In genomic region chr15:56916825-56917477, GRCh38 we compare ENCODE assay signal across 10 cellular contexts. TPM values are rescaled to one million over a fixed set of nuclear protein-coding genes. Genes with fewer than 3 reads are reported as not detected.
DNase-seq lines count a peak whose midpoint lies in the region; ATAC-seq, FAIRE-seq and TF ChIP-seq lines count a peak whose summit lies in the region.
"Had no signal": no experiment of that assay in that cellular context is flagged by ENCODE, and none has a peak within 500 bp of the region (broad histone marks: within the 10 kb centered on the region; RNA-seq: fewer than 3 reads in every experiment).

No MANE protein-coding gene starts in this region.

- TF ChIP-seq POLR2A in H1 (IDR thresholded peaks at IDR 0.05; ENCODE audit: control extremely low read depth in 1 of 2, low read depth in 2 of 2, low read length in 2 of 2) = no peak

- H4K8ac ChIP-seq in H1 (ENCODE audit: extremely low read depth, insufficient read depth, low read length) (no peak overlapping the region), neuronal stem cell (ENCODE audit: low read depth, low read length) (no peak overlapping the region)

- no peak overlapping the region for H2BK20ac ChIP-seq in H1 (ENCODE audit: low read length)

- TF ChIP-seq EP300 in H1 (IDR thresholded peaks at IDR 0.05; ENCODE audit: borderline replicate concordance in 1 of 2, low read depth in 2 of 2, low read length in 2 of 2) = no peak

- no peak for DNase-seq in CD4-positive, alpha-beta memory T cell
- peak; percentile 15 for DNase-seq in NCI-H69 (lab: John Stamatoyannopoulos, UW)
- no peak for DNase-seq in H1 (ENCODE audit: low read depth in 1 of 2, low spot score in 2 of 2)
- no peak for DNase-seq in neuronal stem cell (ENCODE audit: low spot score)
- DNase-seq in dedifferentiated amniotic fluid mesenchymal stem cell (ENCODE audit: extremely low spot score) = no peak
- DNase-seq in SKM-1 (lab: John Stamatoyannopoulos, UW; ENCODE audit: unreplicated experiment) = no peak

- no peak overlapping the region for H3K23ac ChIP-seq in H1 (ENCODE audit: insufficient read length)
- H3K23ac ChIP-seq in neuronal stem cell (ENCODE audit: low read depth, low read length, poor library complexity) = no peak overlapping the region

- H2BK5ac ChIP-seq in H1 (ENCODE audit: low read depth, low read length) (no peak overlapping the region), neuronal stem cell (ENCODE audit: low read length) (no peak overlapping the region)

- POLR2A ChIA-PET in CD4-positive, alpha-beta memory T cell (lab: Charles Lee; ENCODE audit: partially characterized antibody) = no interaction called here
- POLR2A ChIA-PET in H1 (lab: Charles Lee; ENCODE audit: partially characterized antibody) = interaction anchor here (1.5 to 4.1 kb wide), 3 partner anchors 11 to 30 kb away, joined by 6 to 69 read pairs (median 53); no protein-coding TSS in a partner anchor

- no peak overlapping the region for H3K56ac ChIP-seq in H1 (replicated peaks; ENCODE audit: insufficient read length, low read depth, low read length)

- intact Hi-C loops in CD4-positive, alpha-beta memory T cell (cut with micrococcal nuclease) = loop anchor here (5.0 kb wide), 2 partner anchors 220 to 295 kb away; no protein-coding TSS in a partner anchor

- H2BK15ac ChIP-seq in H1 (ENCODE audit: low read length) = no peak overlapping the region
- H2BK15ac ChIP-seq in neuronal stem cell (ENCODE audit: low read length) = no peak overlapping the region

- H3K4me3 ChIP-seq in CD4-positive, alpha-beta memory T cell (ENCODE audit: low read length in 2 of 2) = peak overlapping the region in 1 of 2 donors; percentile 80
- H3K4me3 ChIP-seq in H1 (ENCODE audit: extremely low read depth in 1 of 4, insufficient read depth in 2 of 4, low read depth in 3 of 4, low read length in 4 of 4) = peak overlapping the region; percentile 84 to 96 (median 92); a peak in 7 of 8 replicates
- H3K4me3 ChIP-seq in neuronal stem cell (ENCODE audit: low read length in 2 of 2) = no peak overlapping the region

- no peaks in the 10 kb centered on the region for H3K36me3 ChIP-seq in CD4-positive, alpha-beta memory T cell (ENCODE audit: insufficient read depth, low read length)
- H3K36me3 ChIP-seq in H1 (ENCODE audit: control insufficient read depth in 2 of 4, insufficient read depth in 4 of 4, low read length in 3 of 4) (peaks cover 0 to 11% (median 0%) of the 10 kb centered on the region in 4 experiments; a peak in 2 of 8 replicates), neuronal stem cell (replicated peaks in 1 of 2; ENCODE audit: control insufficient read depth in 2 of 2, insufficient read depth in 2 of 2, low read length in 2 of 2) (peaks cover 0 to 20% of the 10 kb centered on the region in 2 donors)

- H3K14ac ChIP-seq in H1 (ENCODE audit: insufficient read length) (no peak overlapping the region), neuronal stem cell (ENCODE audit: low read length) (no peak overlapping the region)

- H4K20me1 ChIP-seq in H1 (replicated peaks in 1 of 2; ENCODE audit: control insufficient read depth in 1 of 2, insufficient read depth in 2 of 2, low read length in 2 of 2) = no peaks in the 10 kb centered on the region

- H3K79me2 ChIP-seq in H1 (ENCODE audit: control insufficient read depth in 1 of 2, insufficient read depth in 2 of 2, low read length in 2 of 2) = peaks cover 0 to 24% of the 10 kb centered on the region in 2 experiments; a peak in 2 of 4 replicates

- H3K9me3 Mint-ChIP-seq in CD4-positive, alpha-beta memory T cell = no peaks in the 10 kb centered on the region
- H3K9me3 Mint-ChIP-seq: activated naive CD4-positive, alpha-beta T cell treated with anti-CD3 and anti-CD28 coated beads, Interleukin-2, amount 50 U/mL, for 72 hours had no signal

- no peak overlapping the region for H3K4ac ChIP-seq in H1 (replicated peaks; ENCODE audit: insufficient read length, low read depth, low read length)
- peak overlapping the region; percentile 10 for H3K4ac ChIP-seq in neuronal stem cell (ENCODE audit: low read length)

- H3K27me3 ChIP-seq in CD4-positive, alpha-beta memory T cell (ENCODE audit: insufficient read depth, low read length) = no peaks in the 10 kb centered on the region
- H3K27me3 ChIP-seq in H1 (replicated peaks in 1 of 4; ENCODE audit: control insufficient read depth in 3 of 4, extremely low read depth in 1 of 4, insufficient read depth in 3 of 4, low read length in 3 of 4) (peaks cover 0 to 3% (median 0%) of the 10 kb centered on the region in 4 experiments; a peak in 3 of 7 replicates), neuronal stem cell (ENCODE audit: control insufficient read depth in 3 of 3, insufficient read depth in 3 of 3, low read depth in 1 of 3, low read length in 3 of 3) (no peaks in the 10 kb centered on the region)

- H3K9ac ChIP-seq in H1 (replicated peaks in 1 of 4; ENCODE audit: extremely low read depth in 1 of 4, low read depth in 3 of 4, low read length in 3 of 4) (no peak overlapping the region), neuronal stem cell (ENCODE audit: low read depth, low read length, poor library complexity) (no peak overlapping the region)

- peaks cover 29% of the 10 kb centered on the region for H3K4me1 ChIP-seq in CD4-positive, alpha-beta memory T cell (ENCODE audit: insufficient read depth, low read length)
- H3K4me1 ChIP-seq in H1 (replicated peaks in 1 of 4; ENCODE audit: control insufficient read depth in 3 of 4, insufficient read depth in 4 of 4, low read length in 3 of 4) (peaks cover 2 to 6% (median 4%) of the 10 kb centered on the region in 4 experiments; a peak in 6 of 7 replicates), neuronal stem cell (ENCODE audit: control insufficient read depth in 2 of 2, insufficient read depth in 1 of 2, low read depth in 1 of 2, low read length in 2 of 2) (peaks cover 5 to 7% of the 10 kb centered on the region in 2 donors)

- peak overlapping the region; percentile 80 to 90 (median 86) for H3K4me3 Mint-ChIP-seq in CD4-positive, alpha-beta memory T cell

- no peaks in the 10 kb centered on the region for H3K27me3 Mint-ChIP-seq in CD4-positive, alpha-beta memory T cell

- CTCF ChIA-PET in CD4-positive, alpha-beta memory T cell (lab: Charles Lee; ENCODE audit: partially characterized antibody) = interaction anchor here (1.9 to 2.7 kb wide), 3 partner anchors 13 to 296 kb away, joined by 7 to 15 read pairs (median 11); no protein-coding TSS in a partner anchor
- CTCF ChIA-PET in H1 (lab: Charles Lee; ENCODE audit: partially characterized antibody) = interaction anchor here (0.9 to 1.4 kb wide), 3 partner anchors 10 to 427 kb away, joined by 3 to 10 read pairs (median 3); no protein-coding TSS in a partner anchor

- peak overlapping the region; percentile 79 for H3K27ac ChIP-seq in CD4-positive, alpha-beta memory T cell (ENCODE audit: low read depth, low read length)
- no peak overlapping the region for H3K27ac ChIP-seq in H1 (ENCODE audit: low read depth, low read length)
- H3K27ac ChIP-seq in neuronal stem cell (replicated peaks; ENCODE audit: low read length) = no peak overlapping the region

- no peak for TF ChIP-seq CTCF in H1 (IDR thresholded peaks at IDR 0.05; ENCODE audit: control extremely low read depth in 1 of 3, insufficient read depth in 1 of 3, low read depth in 1 of 3, low read length in 3 of 3)

- H4K5ac ChIP-seq in H1 (ENCODE audit: insufficient read length, low read depth, low read length) = no peak overlapping the region

- H3K27ac Mint-ChIP-seq in CD4-positive, alpha-beta memory T cell = peak overlapping the region; percentile 24 to 91 (median 85)

- no peaks in the 10 kb centered on the region for H3K9me3 ChIP-seq in CD4-positive, alpha-beta memory T cell (ENCODE audit: control insufficient read depth in 1 of 2, low read length in 2 of 2)
- H3K9me3 ChIP-seq in H1 (ENCODE audit: insufficient read depth in 2 of 2, low read depth in 1 of 2, low read length in 1 of 2) (no peaks in the 10 kb centered on the region), neuronal stem cell (replicated peaks in 1 of 2; ENCODE audit: control insufficient read depth in 2 of 2, insufficient read depth in 1 of 2, low read depth in 1 of 2, low read length in 2 of 2) (peaks cover 5 to 8% of the 10 kb centered on the region in 2 donors)

- H2BK120ac ChIP-seq in H1 (replicated peaks; ENCODE audit: low read depth, low read length) (no peak overlapping the region), neuronal stem cell (ENCODE audit: low read depth, low read length) (no peak overlapping the region)

- H3K79me1 ChIP-seq in H1 (ENCODE audit: low read depth, low read length) = no peaks in the 10 kb centered on the region
- peaks cover 3% of the 10 kb centered on the region for H3K79me1 ChIP-seq in neuronal stem cell (ENCODE audit: low read depth, low read length)

- H3K36me3 Mint-ChIP-seq in CD4-positive, alpha-beta memory T cell = peaks cover 0 to 16% of the 10 kb centered on the region in 2 donors

- no peak overlapping the region for H2AFZ ChIP-seq in H1 (ENCODE audit: low read length)
- H2AFZ ChIP-seq in neuronal stem cell (ENCODE audit: low read length) = no peak overlapping the region

- H4K91ac ChIP-seq in H1 (replicated peaks; ENCODE audit: insufficient read length, low read length) = no peak overlapping the region
- H4K91ac ChIP-seq in neuronal stem cell (ENCODE audit: low read depth, low read length, poor library complexity) = no peak overlapping the region

- ATAC-seq in GM21447 (IDR thresholded peaks at IDR 0.05; ENCODE audit: unreplicated experiment) (no peak), GM18519 (IDR thresholded peaks at IDR 0.05; ENCODE audit: low FRiP score, unreplicated experiment) (no peak)

- TF ChIP-seq RAD21 in H1 (IDR thresholded peaks at IDR 0.05 in 1 of 2, conservative IDR thresholded peaks at IDR 0.05 in 1 of 2; ENCODE audit: low read depth in 2 of 2, low read length in 2 of 2) = no peak

- peaks cover 26 to 50% (median 31%) of the 10 kb centered on the region in 4 donors for H3K4me1 Mint-ChIP-seq in CD4-positive, alpha-beta memory T cell

- no peak for FAIRE-seq in H1 (lab: Jason Lieb, UNC)
- FAIRE-seq: RCC 7860 had no signal

- peaks cover 13% of the 10 kb centered on the region for H3K23me2 ChIP-seq in H1 (ENCODE audit: low read depth, low read length)

- H3K4me2 ChIP-seq in H1 (ENCODE audit: insufficient read depth in 1 of 2, low read depth in 2 of 2, low read length in 2 of 2) = peak overlapping the region; percentile 80 to 90; a peak in 3 of 4 replicates
- no peak overlapping the region for H3K4me2 ChIP-seq in neuronal stem cell (ENCODE audit: insufficient read depth, low read length, poor library complexity, severe bottlenecking)

- H2AK5ac ChIP-seq in H1 (ENCODE audit: low read depth, low read length) = no peak overlapping the region
- no peak overlapping the region for H2AK5ac ChIP-seq in neuronal stem cell (ENCODE audit: low read depth, low read length)

- H3K18ac ChIP-seq in H1 (ENCODE audit: extremely low read depth, low read length) (no peak overlapping the region; the same call in 1 of the 2 replicates), neuronal stem cell (ENCODE audit: low read length) (no peak overlapping the region)

- WGBS in H1 (ENCODE audit: extremely low coverage in 1 of 2, insufficient coverage in 1 of 2, insufficient read length in 1 of 2, insufficient replicate concordance in 2 of 2, low coverage in 1 of 2, low lambda C conversion rate in 2 of 2, missing lambda C conversion rate in 1 of 2), 2 experiments = 92% methylated on average over 8 of the region's 8 CpGs; no CpG with 5 or more reads in 1 of the 2 experiments
- WGBS in neuronal stem cell (ENCODE audit: extremely low coverage in 2 of 2, insufficient read length in 2 of 2, insufficient replicate concordance in 1 of 2), 2 donors = no CpG with 5 or more reads among the region's 8 CpGs

- H2BK12ac ChIP-seq in H1 (ENCODE audit: low read depth, low read length) (no peak overlapping the region), neuronal stem cell (ENCODE audit: low read length) (no peak overlapping the region)

RNA-seq across cellular contexts. Expression of gene TCF12, which starts 1.5 kb away (rescaled TPM):
- total RNA-seq in CD4-positive, alpha-beta memory T cell = 10 to 100 TPM; 78.5 to 86.5 TPM
- 10 to 100 TPM; 36.5 to 58.2 TPM for polyA plus RNA-seq in CD4-positive, alpha-beta memory T cell
- total RNA-seq in H1 (2021; fragmentation: NEBNext Ultra II Directional; extraction: Animal tissue kit (Norgen Biotek cat#: 25700)) = 90.9 and 101 TPM in 2 replicates
- 85.8 and 95.9 TPM in 2 replicates for polyA plus RNA-seq in H1 (2011; rRNA removed)
- 49.9 TPM for polyA plus RNA-seq in H1 (2011; cell fraction: cytosol; rRNA removed)
- 85.0 TPM for polyA plus RNA-seq in H1 (2011; cell fraction: nucleus; rRNA removed)
- 43.7 to 62.1 TPM (median 48.9 TPM) in 4 replicates for polyA plus RNA-seq in H1 (2012, experiment 1 of 2)
- 2.3 TPM for polyA plus RNA-seq in H1 (2012, experiment 2 of 2)
- 38.2 TPM for polyA plus RNA-seq in H1 (2013, experiment 1 of 2)
- 37.4 TPM for polyA plus RNA-seq in H1 (2013, experiment 2 of 2)
- 187 and 255 TPM in 2 replicates for polyA minus RNA-seq in H1 (2011; rRNA and poly(A)+ RNA removed)
- 67.1 TPM for polyA minus RNA-seq in H1 (2011; cell fraction: cytosol; rRNA and poly(A)+ RNA removed)
- 203 TPM for polyA minus RNA-seq in H1 (2011; cell fraction: nucleus; rRNA and poly(A)+ RNA removed)
- polyA plus RNA-seq in neuronal stem cell (2013, experiment 1 of 2) = 79.2 TPM
- 81.9 TPM for polyA plus RNA-seq in neuronal stem cell (2013, experiment 2 of 2)

Comparison
In these comparisons a context has a peak if more than half of its experiments do, and no peak if none do; other contexts are left out.
1. H3K4me3 ChIP-seq: peak in H1 (4 of 4); none in neuronal stem cell (0 of 2).